Comparison of ENCODE assay signal across 8 cellular contexts in genomic region chr4:87853108-87853507, GRCh38. TPM values are rescaled to one million over a fixed set of nuclear protein-coding genes. Genes with fewer than 3 reads are reported as not detected.
A peak's percentile ranks its signal among the peaks of the same experiment; 100 is the strongest.
DNase-seq lines count a peak whose midpoint lies in the region; ATAC-seq and TF ChIP-seq lines count a peak whose summit lies in the region.

No MANE protein-coding gene starts in this region.

- no peaks in the 10 kb centered on the region for H3K36me3 ChIP-seq in breast epithelium

- no peak overlapping the region for H3K4me3 Mint-ChIP-seq in stimulated activated memory B cell treated with anti-CD40 and anti-IgM and Interleukin-4, amounts not matched to agents 10 μg/mL and 1 μg/mL and 100 μg/mL, for 72 hours

- H3K27me3 ChIP-seq in breast epithelium = no peaks in the 10 kb centered on the region

- no peaks in the 10 kb centered on the region for H3K4me1 ChIP-seq in breast epithelium

- intact Hi-C loops in breast epithelium (cut with DNase I; ENCODE audit: low total_unique reads) = loop anchor here (5.0 kb wide), 1 partner anchor 119 kb away; no protein-coding TSS in a partner anchor

- DNase-seq in A172 (ENCODE audit: low spot score) (peak; percentile 51), GM03348 (ENCODE audit: low spot score) (peak; percentile 52), NCI-H2107 (lab: John Stamatoyannopoulos, UW) (peak; percentile 1), breast epithelium (ENCODE audit: low spot score in 2 of 2) (no peak), lung microvascular endothelial cell (ENCODE audit: low read depth in 2 of 2) (peak; percentile 63 to 66), NCI-H1048 (lab: John Stamatoyannopoulos, UW) (no peak)
- no peak for DNase-seq in stimulated activated naive CD4-positive, alpha-beta T cell treated with Interleukin-2 at 50 U/mL for 16 hours (lab: John Stamatoyannopoulos, UW)

- no peak overlapping the region for H3K27ac ChIP-seq in breast epithelium

- H3K36me3 Mint-ChIP-seq in stimulated activated memory B cell treated with anti-CD40 and anti-IgM and Interleukin-4, amounts not matched to agents 10 μg/mL and 1 μg/mL and 100 μg/mL, for 72 hours = no peaks in the 10 kb centered on the region

- ATAC-seq in stimulated activated memory B cell treated with anti-CD40 and anti-IgM and Interleukin-4, amounts not matched to agents 10 μg/mL and 1 μg/mL and 100 μg/mL, for 72 hours = no peak

- H3K9me3 ChIP-seq in breast epithelium = no peaks in the 10 kb centered on the region

- peaks cover 8% of the 10 kb centered on the region for H3K4me1 Mint-ChIP-seq in stimulated activated memory B cell treated with anti-CD40 and anti-IgM and Interleukin-4, amounts not matched to agents 10 μg/mL and 1 μg/mL and 100 μg/mL, for 72 hours

- no peaks in the 10 kb centered on the region for H3K9me3 Mint-ChIP-seq in stimulated activated memory B cell treated with anti-CD40 and anti-IgM and Interleukin-4, amounts not matched to agents 10 μg/mL and 1 μg/mL and 100 μg/mL, for 72 hours

- no peak for TF ChIP-seq POLR2A in breast epithelium (IDR thresholded peaks at IDR 0.05)

- H3K4me3 ChIP-seq in breast epithelium = no peak overlapping the region

- H3K27me3 Mint-ChIP-seq in stimulated activated memory B cell treated with anti-CD40 and anti-IgM and Interleukin-4, amounts not matched to agents 10 μg/mL and 1 μg/mL and 100 μg/mL, for 72 hours = no peaks in the 10 kb centered on the region

- peak in 2 of 3 donors; percentile 46 to 47 for TF ChIP-seq CTCF in breast epithelium (IDR thresholded peaks at IDR 0.05)

- no peak overlapping the region for H3K27ac Mint-ChIP-seq in stimulated activated memory B cell treated with anti-CD40 and anti-IgM and Interleukin-4, amounts not matched to agents 10 μg/mL and 1 μg/mL and 100 μg/mL, for 72 hours

RNA-seq across cellular contexts. Expression of gene MEPE, which starts 20.3 kb away (rescaled TPM):
- not detected in 2 replicates for total RNA-seq in A172 (2014; rRNA removed; shearing (Covaris generic))
- total RNA-seq in breast epithelium (not detected), lung microvascular endothelial cell (not detected in 2 replicates)

RNA-seq across cellular contexts. Expression of gene IBSP, which starts 53.8 kb away (rescaled TPM):
- total RNA-seq in A172 (2014; rRNA removed; shearing (Covaris generic)) = not detected in 2 replicates
- total RNA-seq in breast epithelium (not detected), lung microvascular endothelial cell (not detected in 2 replicates)

Comparison
In these comparisons a context has a peak if more than half of its experiments do, and no peak if none do; other contexts are left out.
1. DNase-seq: peak in A172 (single experiment), GM03348 (single experiment), NCI-H2107 (single experiment) and lung microvascular endothelial cell (2 of 2); none in breast epithelium (0 of 2), NCI-H1048 (single experiment) and stimulated activated naive CD4-positive, alpha-beta T cell treated with Interleukin-2 at 50 U/mL for 16 hours (single experiment).